In the genomic region with DNA sequence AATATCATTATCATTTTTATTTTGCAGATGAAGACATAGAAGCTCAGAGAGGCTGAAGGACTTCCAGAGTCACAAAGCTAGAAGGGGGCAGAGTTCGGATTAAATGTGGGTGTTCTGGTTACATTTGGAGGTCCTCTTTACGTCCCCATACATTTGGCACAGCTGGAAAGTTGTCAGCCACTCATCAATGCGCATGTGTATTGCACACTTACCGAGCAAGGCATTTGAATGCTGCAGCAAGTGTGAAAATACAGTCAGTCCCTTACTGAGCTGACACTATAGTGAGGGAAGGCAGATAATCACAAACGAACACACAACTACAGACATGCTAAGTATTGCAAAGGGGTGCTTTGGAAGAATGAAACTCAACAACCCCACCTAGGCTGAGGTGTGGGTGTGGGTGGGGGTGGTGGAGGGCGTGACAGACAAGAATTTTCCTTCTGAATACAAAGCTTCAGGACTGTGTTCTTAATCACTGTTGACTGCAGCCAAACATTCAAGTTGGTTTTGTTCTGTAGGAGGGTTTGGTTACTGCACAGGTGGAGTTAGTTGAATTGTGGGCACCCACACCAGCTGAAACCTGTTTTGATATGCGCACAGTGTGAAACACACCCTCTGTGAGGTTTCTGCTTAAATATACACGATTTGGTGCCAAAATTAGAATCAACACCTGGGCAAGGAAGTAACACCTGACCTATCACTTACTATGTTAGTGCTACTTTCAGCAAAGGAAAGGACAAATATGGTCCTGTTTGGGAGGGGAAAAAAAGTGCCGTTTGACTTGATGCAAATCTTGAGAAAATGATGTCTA, we compare ENCODE assay signal across 8 cellular contexts.
A peak's percentile ranks its signal among the peaks of the same experiment; 100 is the strongest.
DNase-seq lines count a peak whose midpoint lies in the region; ATAC-seq and TF ChIP-seq lines count a peak whose summit lies in the region.

No MANE protein-coding gene starts in this region.

- no peak overlapping the region for H3K27ac ChIP-seq in gastroesophageal sphincter

- H3K36me3 Mint-ChIP-seq in activated naive CD4-positive, alpha-beta T cell treated with anti-CD3 and anti-CD28 coated beads, Interleukin-2, amount 50 U/mL, for 72 hours = peaks cover 0 to 23% of the 10 kb centered on the region in 2 donors

- H3K9me3 ChIP-seq in gastroesophageal sphincter = no peaks in the 10 kb centered on the region

- no peaks in the 10 kb centered on the region for H3K4me1 ChIP-seq in gastroesophageal sphincter

- peak; percentile 61 for DNase-seq in NCI-H2107 treated with DMSO at 0.1 percent for 48 hours (lab: John Stamatoyannopoulos, UW; ENCODE audit: unreplicated experiment)
- DNase-seq in activated naive CD4-positive, alpha-beta T cell treated with anti-CD3 and anti-CD28 coated beads, Interleukin-2, amount 50 U/mL, for 72 hours (ENCODE audit: low spot score in 2 of 2) = no peak
- DNase-seq in stimulated activated CD8-positive, alpha-beta memory T cell treated with anti-CD3 and anti-CD28 coated beads, Interleukin-4, amount 100 ng/mL, for 48 hours = peak; percentile 43
- DNase-seq in HK-2 (ENCODE audit: unreplicated experiment) = no peak
- DNase-seq in NCI-H82 (lab: John Stamatoyannopoulos, UW) = no peak

- no peaks in the 10 kb centered on the region for H3K27me3 ChIP-seq in gastroesophageal sphincter

- H3K27ac Mint-ChIP-seq in activated naive CD4-positive, alpha-beta T cell treated with anti-CD3 and anti-CD28 coated beads, Interleukin-2, amount 50 U/mL, for 72 hours = peak overlapping the region in 1 of 2 donors; percentile 34

- TF ChIP-seq CTCF in gastroesophageal sphincter (IDR thresholded peaks at IDR 0.05) = no peak

- no peak for TF ChIP-seq EP300 in gastroesophageal sphincter (IDR thresholded peaks at IDR 0.05)

- no peaks in the 10 kb centered on the region for H3K36me3 ChIP-seq in gastroesophageal sphincter

- H3K4me3 ChIP-seq in gastroesophageal sphincter = no peak overlapping the region

- WGBS in gastroesophageal sphincter (ENCODE audit: low coverage in 1 of 2), 2 donors = 49% methylated on average over 7 to 9 of the region's 9 CpGs

- ATAC-seq in GM18520 (IDR thresholded peaks at IDR 0.05; ENCODE audit: unreplicated experiment) = peak; percentile 85
- peak; percentile 78 for ATAC-seq in HG02623 (IDR thresholded peaks at IDR 0.05; ENCODE audit: unreplicated experiment)
- peak; percentile 80 to 92 for ATAC-seq in activated naive CD4-positive, alpha-beta T cell treated with anti-CD3 and anti-CD28 coated beads, Interleukin-2, amount 50 U/mL, for 72 hours
- ATAC-seq in gastroesophageal sphincter = no peak

- TF ChIP-seq POLR2A in gastroesophageal sphincter (IDR thresholded peaks at IDR 0.05) = no peak

- H3K9me3 Mint-ChIP-seq in activated naive CD4-positive, alpha-beta T cell treated with anti-CD3 and anti-CD28 coated beads, Interleukin-2, amount 50 U/mL, for 72 hours = peaks cover 0 to 25% of the 10 kb centered on the region in 2 donors

Comparison
In these comparisons a context has a peak if more than half of its experiments do, and no peak if none do; other contexts are left out.
1. DNase-seq: peak in NCI-H2107 treated with DMSO at 0.1 percent for 48 hours (single experiment) and stimulated activated CD8-positive, alpha-beta memory T cell treated with anti-CD3 and anti-CD28 coated beads, Interleukin-4, amount 100 ng/mL, for 48 hours (single experiment); none in activated naive CD4-positive, alpha-beta T cell treated with anti-CD3 and anti-CD28 coated beads, Interleukin-2, amount 50 U/mL, for 72 hours (0 of 2), HK-2 (single experiment) and NCI-H82 (single experiment).